Comparison of ENCODE assay signal across 34 cellular contexts in the genomic region with DNA sequence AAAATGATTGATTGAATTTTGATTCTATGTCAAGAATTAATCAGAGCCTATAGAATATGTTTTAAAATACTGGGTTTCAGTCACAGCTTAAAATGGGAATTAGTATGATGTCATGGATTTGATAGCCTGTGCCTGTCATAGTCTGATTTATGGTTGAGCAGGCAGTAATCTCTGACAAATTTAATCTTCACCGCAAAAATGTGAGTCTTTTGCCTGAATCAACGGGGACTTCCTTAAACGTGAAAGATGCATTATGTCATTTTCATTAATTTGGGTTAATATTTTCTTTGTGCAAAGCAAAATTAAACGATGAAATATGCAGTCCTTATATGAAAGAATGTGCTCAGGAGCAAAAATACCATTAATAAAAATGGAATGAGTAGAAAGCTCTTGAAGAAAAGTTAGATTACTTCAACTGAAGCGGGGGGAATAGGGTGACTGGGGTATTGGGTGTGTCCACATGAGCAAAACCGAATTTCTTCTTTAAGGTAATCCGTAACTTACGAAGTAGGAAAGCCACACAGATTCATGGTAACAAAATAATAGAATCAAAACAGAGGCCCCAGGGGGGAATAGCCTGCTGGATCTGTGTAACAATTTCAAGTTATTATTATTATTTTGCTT.
DNase-seq lines count a peak whose midpoint lies in the region; ATAC-seq and FAIRE-seq lines count a peak whose summit lies in the region.
"Had no signal": no experiment of that assay in that cellular context is flagged by ENCODE, and none has a peak within 500 bp of the region (broad histone marks: within the 10 kb centered on the region; RNA-seq: fewer than 3 reads in every experiment).

No MANE protein-coding gene starts in this region.

- intact Hi-C loops in posterior vena cava (cut with DNase I), result no loop called here

- H3K27ac ChIP-seq in SK-N-MC, result no peak overlapping the region
- H3K27ac ChIP-seq: brain microvascular endothelial cell, epithelial cell of prostate, gastroesophageal sphincter, sigmoid colon, stomach, tibial artery had no signal

- ATAC-seq in GM18511 (IDR thresholded peaks at IDR 0.05; ENCODE audit: unreplicated experiment) (no peak), GM21390 (IDR thresholded peaks at IDR 0.05; ENCODE audit: unreplicated experiment) (no peak)
- ATAC-seq: activated CD8-positive, alpha-beta T cell treated with anti-CD3 and anti-CD28 coated beads, Interleukin-2, amount 10 ng/mL, durations not matched to agents 7 days and 5 days; activated naive CD8-positive, alpha-beta T cell treated with anti-CD3 and anti-CD28 coated beads, Interleukin-2, amount 50 U/mL, for 24 hours; gastroesophageal sphincter; mucosa of descending colon had no signal

- H3K9me3 ChIP-seq in SK-N-MC (ENCODE audit: low read depth, low read length), result no peaks in the 10 kb centered on the region
- H3K9me3 ChIP-seq: BE2C, mucosa of descending colon, stomach had no signal

- no peaks in the 10 kb centered on the region for H3K36me3 ChIP-seq in SK-N-MC (ENCODE audit: insufficient read depth, low read length)
- H3K36me3 ChIP-seq: BE2C, brain microvascular endothelial cell, gastroesophageal sphincter, sigmoid colon, stomach, tibial artery had no signal

- no peak overlapping the region for H3K4me3 ChIP-seq in SK-N-MC
- H3K4me3 ChIP-seq: gastroesophageal sphincter, mucosa of descending colon, sigmoid colon, stomach, tibial artery had no signal

- H3K9ac ChIP-seq in SK-N-MC (ENCODE audit: insufficient read length), result no peak overlapping the region

- no peak for FAIRE-seq in HTR-8/SVneo (lab: Jason Lieb, UNC)
- FAIRE-seq: GM12891, H54, islet of Langerhans, TTC549 had no signal

- DNase-seq in A172 (ENCODE audit: low spot score), result peak; percentile 78
- DNase-seq in HTR-8/SVneo (ENCODE audit: insufficient read length, low spot score), result peak; percentile 21
- peak; percentile 30 for DNase-seq in SK-N-MC (ENCODE audit: low read depth, low spot score)
- DNase-seq in iris pigment epithelial cell (ENCODE audit: low read depth), result peak; percentile 25
- no peak for DNase-seq in SIG-M5 (lab: John Stamatoyannopoulos, UW)
- DNase-seq in posterior vena cava (ENCODE audit: low spot score), result no peak
- DNase-seq: 8988T; activated CD4-positive, CD25-positive, alpha-beta regulatory T cell treated with anti-CD3 and anti-CD28 coated beads, Interleukin-2, amount 50 U/mL, for 72 hours; activated CD8-positive, alpha-beta T cell treated with anti-CD3 and anti-CD28 coated beads, Interleukin-2, amount 10 ng/mL, durations not matched to agents 7 days and 5 days; activated effector memory CD4-positive, alpha-beta T cell treated with anti-CD3 and anti-CD28 coated beads, Interleukin-2, amount 50 U/mL, for 16 hours; activated naive CD8-positive, alpha-beta T cell treated with anti-CD3 and anti-CD28 coated beads, Interleukin-2, amount 50 U/mL, for 24 hours; activated T-cell treated with anti-CD3 and anti-CD28 coated beads for 4 hours; BE2C; brain microvascular endothelial cell; DMS79 treated with DMSO at 0.1 percent for 48 hours; effector CD4-positive, alpha-beta T cell; hypothalamus; mucosa of descending colon; NCI-H1417; nephron progenitor cell; posterior cingulate gyrus; SHP77; sigmoid colon; stimulated activated CD4-positive, alpha-beta T cell treated with anti-CD3 and anti-CD28 coated beads, Interleukin-15, amount 100 ng/mL, for 24 hours; stomach; tibial artery had no signal

Comparison
In these comparisons a context has a peak if more than half of its experiments do, and no peak if none do; other contexts are left out.
1. DNase-seq: peak in A172 (single experiment), HTR-8/SVneo (single experiment), SK-N-MC (single experiment) and iris pigment epithelial cell (single experiment); none in SIG-M5 (single experiment) and posterior vena cava (single experiment).